In the genomic region with DNA sequence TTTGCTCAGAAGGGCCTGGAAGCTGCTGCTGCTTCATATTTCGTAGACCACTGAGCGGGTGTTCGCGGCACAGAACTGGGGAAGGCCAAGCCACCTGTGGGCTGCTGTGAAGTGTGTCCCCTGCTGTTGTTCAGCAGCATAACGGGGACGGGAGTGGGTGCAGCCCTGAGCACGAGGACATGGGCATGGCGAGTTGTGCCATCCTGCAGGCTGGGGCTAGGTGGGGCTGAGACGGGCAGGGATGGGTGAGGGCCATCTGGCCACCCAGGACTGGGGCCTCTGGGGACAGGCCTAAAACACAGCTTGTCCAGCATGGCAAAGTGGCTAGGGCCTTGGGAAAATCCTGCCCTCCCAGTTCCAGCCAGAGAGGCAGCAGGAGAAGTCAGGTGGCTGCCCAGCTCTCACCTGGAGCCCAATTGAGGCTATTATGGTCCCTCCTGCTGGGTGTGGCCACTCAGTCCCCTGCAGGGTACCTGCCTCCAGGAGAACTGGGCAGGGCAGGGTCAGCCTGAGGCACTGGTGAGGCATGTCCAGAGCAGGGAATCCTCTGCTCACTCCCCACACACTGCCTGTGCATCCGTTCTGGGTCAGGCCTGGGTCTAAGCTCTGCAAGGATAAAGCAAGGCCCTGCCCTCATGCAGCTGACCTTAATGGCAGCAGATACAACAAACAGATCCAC, we compare ENCODE assay signal across 20 cellular contexts. TPM values are rescaled to one million over a fixed set of nuclear protein-coding genes. Genes with fewer than 3 reads are reported as not detected.
"Had no signal": no experiment of that assay in that cellular context is flagged by ENCODE, and none has a peak within 500 bp of the region (broad histone marks: within the 10 kb centered on the region; RNA-seq: fewer than 3 reads in every experiment).

No MANE protein-coding gene starts in this region.

- DNase-seq: activated CD4-positive, alpha-beta T cell treated with anti-CD3 and anti-CD28 coated beads, Interleukin-2, amount 10 ng/mL, durations not matched to agents 7 days and 5 days; amniotic stem cell; body of pancreas; central memory CD4-positive, alpha-beta T cell; colonic mucosa; foreskin keratinocyte; glutamatergic neuron; hypothalamus; mammary epithelial cell; stimulated activated naive B cell treated with anti-CD40 and anti-IgM and Interleukin-4, amounts not matched to agents 10 μg/mL and 1 μg/mL and 100 μg/mL, for 72 hours; T1000; uterus had no signal

- H3K27ac Mint-ChIP-seq: activated CD4-positive, alpha-beta T cell treated with anti-CD3 and anti-CD28 coated beads, Interleukin-2, amount 10 ng/mL, durations not matched to agents 7 days and 5 days; activated naive CD8-positive, alpha-beta T cell; stimulated activated naive B cell treated with anti-CD40 and anti-IgM and Interleukin-4, amounts not matched to agents 10 μg/mL and 1 μg/mL and 100 μg/mL, for 72 hours had no signal

- H3K4me1 Mint-ChIP-seq: activated CD4-positive, alpha-beta T cell treated with anti-CD3 and anti-CD28 coated beads, Interleukin-2, amount 10 ng/mL, durations not matched to agents 7 days and 5 days had no signal

- H3K27me3 Mint-ChIP-seq: activated CD4-positive, alpha-beta T cell treated with anti-CD3 and anti-CD28 coated beads, Interleukin-2, amount 10 ng/mL, durations not matched to agents 7 days and 5 days; activated naive CD8-positive, alpha-beta T cell; stimulated activated naive B cell treated with anti-CD40 and anti-IgM and Interleukin-4, amounts not matched to agents 10 μg/mL and 1 μg/mL and 100 μg/mL, for 72 hours had no signal

- H3K4me1 ChIP-seq: body of pancreas, colonic mucosa, foreskin keratinocyte, pancreas, uterus had no signal

- H3K4me3 Mint-ChIP-seq: activated CD4-positive, alpha-beta T cell treated with anti-CD3 and anti-CD28 coated beads, Interleukin-2, amount 10 ng/mL, durations not matched to agents 7 days and 5 days; activated naive CD8-positive, alpha-beta T cell; neural crest cell; stimulated activated naive B cell treated with anti-CD40 and anti-IgM and Interleukin-4, amounts not matched to agents 10 μg/mL and 1 μg/mL and 100 μg/mL, for 72 hours had no signal

- H3K27me3 ChIP-seq: body of pancreas, colonic mucosa, pancreas, uterus had no signal

- H3K4me3 ChIP-seq: body of pancreas, colonic mucosa, pancreas, uterus had no signal

- H3K36me3 ChIP-seq: colonic mucosa, pancreas, uterus had no signal

- H3K9me3 ChIP-seq: colonic mucosa, pancreas had no signal

- H3K27ac ChIP-seq: body of pancreas, colonic mucosa, foreskin keratinocyte, pancreas, uterus had no signal

- ATAC-seq: body of pancreas; foreskin keratinocyte; pancreas; stimulated activated naive B cell treated with anti-CD40 and anti-IgM and Interleukin-4, amounts not matched to agents 10 μg/mL and 1 μg/mL and 100 μg/mL, for 72 hours had no signal

RNA-seq across cellular contexts. Expression of a gene that starts 29.5 kb away (rescaled TPM):
- total RNA-seq: activated CD4-positive, alpha-beta T cell treated with anti-CD3 and anti-CD28 coated beads, Interleukin-2, amount 10 ng/mL, durations not matched to agents 7 days and 5 days; activated CD8-positive, alpha-beta memory T cell treated with anti-CD3 and anti-CD28 coated beads for 36 hours; body of pancreas; colonic mucosa; epithelial cell of proximal tubule; fibroblast of lung; foreskin keratinocyte; mammary epithelial cell; pancreas; T-helper 1 cell treated with Interleukin-12 subunit alpha and Interleukin-12 subunit beta and Interleukin-4 antibody, amounts not matched to agents 30 ng/mL and 1 ng/mL, for 36 hours had no signal
- polyA plus RNA-seq: fibroblast of lung, foreskin keratinocyte, keratinocyte, mammary epithelial cell, pancreas had no signal
